Comparison of ENCODE assay signal across 1 cellular context in genomic region chr7:128459394-128459878, GRCh38.
A peak's percentile ranks its signal among the peaks of the same experiment; 100 is the strongest.
TF ChIP-seq lines count a peak whose summit lies in the region.

No MANE protein-coding gene starts in this region.

TF ChIP-seq in SK-N-SH, 30 proteins besides CTCF, POLR2A, EP300 and RAD21 (continued from another document):
- TF ChIP-seq ELF1 (IDR thresholded peaks at IDR 0.05), result no peak
- peak; percentile 60 for TF ChIP-seq MXI1 (IDR thresholded peaks at IDR 0.05; ENCODE audit: low read depth, low read length)
- peak; percentile 87 for TF ChIP-seq SMC3 (IDR thresholded peaks at IDR 0.05; ENCODE audit: low read depth, low read length)
- no peak for TF ChIP-seq PBX3 (IDR thresholded peaks at IDR 0.05)
- no peak for TF ChIP-seq NRF1 (IDR thresholded peaks at IDR 0.05; ENCODE audit: low read depth, low read length)
- TF ChIP-seq SIN3A (IDR thresholded peaks at IDR 0.05; ENCODE audit: borderline replicate concordance, low read depth, low read length), result no peak
- no peak for TF ChIP-seq TEAD4 (IDR thresholded peaks at IDR 0.05; ENCODE audit: borderline replicate concordance, insufficient read depth)
- peak; percentile 64; the same call in 1 of the 2 replicates for TF ChIP-seq RFX5 (IDR thresholded peaks at IDR 0.05; ENCODE audit: low read length)
- TF ChIP-seq MAX (IDR thresholded peaks at IDR 0.05; ENCODE audit: low read depth), result no peak
- no peak for TF ChIP-seq USF1 (IDR thresholded peaks at IDR 0.05; ENCODE audit: borderline replicate concordance, low read depth)
- no peak for TF ChIP-seq RXRA (IDR thresholded peaks at IDR 0.05; ENCODE audit: borderline replicate concordance, low read depth)
- no peak for TF ChIP-seq REST (IDR thresholded peaks at IDR 0.05; ENCODE audit: low read depth, low read length)
- TF ChIP-seq RCOR1 (IDR thresholded peaks at IDR 0.05; ENCODE audit: low read length), result no peak
- no peak for TF ChIP-seq GABPA (IDR thresholded peaks at IDR 0.05; ENCODE audit: low read depth)
